Comparison of ENCODE assay signal across 9 cellular contexts in the genomic region with DNA sequence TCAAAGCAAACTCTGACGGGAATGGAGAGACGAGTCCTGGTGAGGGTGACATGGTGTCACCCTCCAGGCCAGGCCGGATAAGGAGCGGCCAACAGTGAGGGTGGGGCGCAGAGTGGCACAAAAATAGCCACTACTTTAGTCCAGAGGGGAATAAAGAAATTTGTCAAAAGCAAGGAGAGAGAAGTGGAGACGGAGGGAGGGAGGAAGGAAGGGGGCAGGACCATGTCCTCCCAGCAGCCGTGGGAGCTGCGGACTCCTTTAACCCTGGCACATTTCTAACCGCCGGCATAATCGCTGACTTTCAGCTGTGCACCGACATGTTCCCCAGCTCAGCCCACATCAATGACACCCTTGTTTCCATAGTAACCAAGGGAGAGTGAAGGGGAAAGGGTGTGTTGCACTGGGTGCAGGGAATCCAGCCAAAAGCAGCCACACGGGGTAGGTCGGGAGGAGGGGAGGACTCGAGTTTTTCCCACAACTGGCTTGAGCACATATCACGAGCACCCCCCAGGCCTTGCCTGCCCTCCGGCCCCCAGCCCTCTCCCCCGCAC. TPM values are rescaled to one million over a fixed set of nuclear protein-coding genes. Genes with fewer than 3 reads are reported as not detected.
DNase-seq lines count a peak whose midpoint lies in the region; ATAC-seq and TF ChIP-seq lines count a peak whose summit lies in the region.
"Had no signal": no experiment of that assay in that cellular context is flagged by ENCODE, and none has a peak within 500 bp of the region (broad histone marks: within the 10 kb centered on the region; RNA-seq: fewer than 3 reads in every experiment).

No MANE protein-coding gene starts in this region.

- H3K27me3 Mint-ChIP-seq in activated naive CD8-positive, alpha-beta T cell = no peaks in the 10 kb centered on the region
- no peaks in the 10 kb centered on the region for H3K27me3 Mint-ChIP-seq in osteocyte (ENCODE audit: unreplicated experiment)

- peaks cover 48% of the 10 kb centered on the region for H3K4me1 Mint-ChIP-seq in activated naive CD8-positive, alpha-beta T cell (ENCODE audit: low read depth)
- H3K4me1 Mint-ChIP-seq in osteocyte (ENCODE audit: unreplicated experiment) = peaks cover 73% of the 10 kb centered on the region

- H3K27me3 ChIP-seq in SJCRH30 (no peaks in the 10 kb centered on the region), thyroid gland (no peaks in the 10 kb centered on the region)

- H3K36me3 ChIP-seq in SJCRH30 (no peaks in the 10 kb centered on the region), thyroid gland (no peaks in the 10 kb centered on the region)

- no peaks in the 10 kb centered on the region for H3K9me3 Mint-ChIP-seq in activated naive CD8-positive, alpha-beta T cell (ENCODE audit: low read depth)
- H3K9me3 Mint-ChIP-seq in osteocyte (ENCODE audit: unreplicated experiment) = no peaks in the 10 kb centered on the region

- DNase-seq in DMS 273 (lab: John Stamatoyannopoulos, UW; ENCODE audit: unreplicated experiment) = peak; percentile 61
- no peak for DNase-seq in DMS 273 treated with DMSO at 0.1 percent for 48 hours (lab: John Stamatoyannopoulos, UW)
- DNase-seq in SJCRH30 = peak; percentile 91 to 95
- DNase-seq in Right ventricle myocardium superior = peak; percentile 73
- no peak for DNase-seq in osteocyte (ENCODE audit: extremely low spot score, unreplicated experiment)
- peak; percentile 78 to 80 for DNase-seq in thyroid gland

- peak overlapping the region; percentile 89 for H3K27ac Mint-ChIP-seq in activated naive CD8-positive, alpha-beta T cell
- H3K27ac Mint-ChIP-seq in osteocyte (ENCODE audit: unreplicated experiment) = peak overlapping the region; percentile 98

- peak in 1 of 2 donors; percentile 77 for TF ChIP-seq POLR2A in thyroid gland (IDR thresholded peaks at IDR 0.05)

- WGBS in thyroid gland, 2 donors = 0 to 3% methylated on average over 18 of the region's 18 CpGs

- TF ChIP-seq CTCF in osteocyte (IDR thresholded peaks at IDR 0.05) (no peak), thyroid gland (IDR thresholded peaks at IDR 0.05) (no peak)

- H3K27ac ChIP-seq in SJCRH30 = peak overlapping the region; percentile 46
- H3K27ac ChIP-seq in thyroid gland = peak overlapping the region; percentile 94 to 99 (median 96)
- H3K27ac ChIP-seq: 22Rv1 had no signal

- peak overlapping the region; percentile 46 for H3K4me3 ChIP-seq in SJCRH30
- no peak overlapping the region for H3K4me3 ChIP-seq in thyroid gland (replicated peaks in 1 of 3)

- intact Hi-C loops in Right ventricle myocardium superior (cut with DNase I) (no loop called here), thyroid gland (cut with DNase I) (loop anchor here (2.0 kb wide), 1 partner anchor 29 kb away; the partner anchor contains the start of gene TRIM8)

- peak overlapping the region; percentile 86 for H3K4me3 Mint-ChIP-seq in activated naive CD8-positive, alpha-beta T cell
- peak overlapping the region; percentile 72 for H3K4me3 Mint-ChIP-seq in osteocyte (ENCODE audit: unreplicated experiment)

- ATAC-seq in Right ventricle myocardium superior (ENCODE audit: poor library complexity) (peak; percentile 66), GM19452 (IDR thresholded peaks at IDR 0.05; ENCODE audit: unreplicated experiment) (no peak)

- H3K36me3 Mint-ChIP-seq in activated naive CD8-positive, alpha-beta T cell = no peaks in the 10 kb centered on the region
- no peaks in the 10 kb centered on the region for H3K36me3 Mint-ChIP-seq in osteocyte (ENCODE audit: unreplicated experiment)

- H3K9me3 ChIP-seq in SJCRH30 (replicated peaks) (no peaks in the 10 kb centered on the region), thyroid gland (no peaks in the 10 kb centered on the region)

- H3K4me1 ChIP-seq in SJCRH30 = peaks cover 65% of the 10 kb centered on the region
- peaks cover 90 to 92% of the 10 kb centered on the region in 2 donors for H3K4me1 ChIP-seq in thyroid gland

RNA-seq across cellular contexts. Expression of gene TRIM8, which starts 29.8 kb away (rescaled TPM):
- total RNA-seq in SJCRH30 (2014; rRNA removed; shearing (Covaris generic)) = 66.6 and 67.3 TPM in 2 replicates
- 103 TPM for total RNA-seq in Right ventricle myocardium superior
- 63.9 and 66.8 TPM in 2 replicates for total RNA-seq in osteocyte
- 100 to 1,000 TPM; 138 to 187 (median 162) TPM for total RNA-seq in thyroid gland

RNA-seq across cellular contexts. Expression of gene ARL3, which starts 40.2 kb away (rescaled TPM):
- 17.6 and 18.0 TPM in 2 replicates for total RNA-seq in SJCRH30 (2014; rRNA removed; shearing (Covaris generic))
- total RNA-seq in Right ventricle myocardium superior (14.1 TPM), osteocyte (11.6 and 12.6 TPM in 2 replicates), thyroid gland (10 to 100 TPM in 2 of 4 donors, 1 to 10 TPM in 2; 6.6 to 13.4 (median 10.2) TPM)

RNA-seq across cellular contexts. Expression of gene SFXN2, which starts 40.4 kb away (rescaled TPM):
- 14.4 and 16.2 TPM in 2 replicates for total RNA-seq in SJCRH30 (2014; rRNA removed; shearing (Covaris generic))
- total RNA-seq in Right ventricle myocardium superior (1.7 TPM), osteocyte (6.9 and 8.1 TPM in 2 replicates), thyroid gland (10 to 100 TPM in 3 of 4 donors, 1 to 10 TPM in 1; 5.1 to 38.4 (median 20.9) TPM)

Comparison
In these comparisons a context has a peak if more than half of its experiments do, and no peak if none do; other contexts are left out.
1. DNase-seq: peak in DMS 273 (single experiment), SJCRH30 (2 of 2), Right ventricle myocardium superior (single experiment) and thyroid gland (2 of 2); none in DMS 273 treated with DMSO at 0.1 percent for 48 hours (single experiment) and osteocyte (single experiment).